In genomic region chr20:54475334-54476287, GRCh38 we compare ENCODE assay signal across 9 cellular contexts. TPM values are rescaled to one million over a fixed set of nuclear protein-coding genes. Genes with fewer than 3 reads are reported as not detected.
DNase-seq lines count a peak whose midpoint lies in the region; ATAC-seq, FAIRE-seq and TF ChIP-seq lines count a peak whose summit lies in the region.
"Had no signal": no experiment of that assay in that cellular context is flagged by ENCODE, and none has a peak within 500 bp of the region (broad histone marks: within the 10 kb centered on the region; RNA-seq: fewer than 3 reads in every experiment).

TSS of gene DOK5 (plus strand) at chr20:54475593. CDS start at chr20:54475947, 354 bp downstream.

- POLR2A ChIA-PET in A549 (lab: Yijun Ruan, JAX) (no interaction called here), Panc1 (lab: Charles Lee) (no interaction called here)

- H3K27ac Mint-ChIP-seq in nephron, result peak within 1 kb of the TSS in 2 of 3 experiments; percentile 9 to 50

- H3K4me3 ChIP-seq in A549 (peak within 1 kb of the TSS; percentile 50), Panc1 (ENCODE audit: low read depth in 2 of 2, low read length in 2 of 2) (peak within 1 kb of the TSS; percentile 43 to 50)
- H3K4me3 ChIP-seq: PC-9 had no signal

- CTCF ChIA-PET in A549 (lab: Yijun Ruan, JAX) (interaction anchor here (1.1 kb wide), 1 partner anchor 19 kb away, joined by 3 read pairs; no protein-coding TSS in a partner anchor), Panc1 (lab: Charles Lee) (no interaction called here)

- H3K9me3 Mint-ChIP-seq in nephron, result no peaks in the 10 kb centered on the region

- TF ChIP-seq RAD21 in A549 (conservative IDR thresholded peaks at IDR 0.05 in 1 of 2, IDR thresholded peaks at IDR 0.05 in 1 of 2), result no peak

- H3K9me3 ChIP-seq in A549 (no peaks in the 10 kb centered on the region), Panc1 (ENCODE audit: control insufficient read depth, insufficient read depth, low read depth, low read length) (no peaks in the 10 kb centered on the region)

- TF ChIP-seq EP300 in A549 (IDR thresholded peaks at IDR 0.05), result no peak

- H3K4me2 ChIP-seq in A549, result peak within 1 kb of the TSS; percentile 94
- H3K4me2 ChIP-seq: PC-9 had no signal

- in situ Hi-C loops in Panc1 (cut with HindIII; ENCODE audit: low pct_unique_long_range_greater_than_20kb, low sequenced_read_pairs), result no loop called here

- ATAC-seq in A549 (peak; percentile 53 to 71; a peak in 5 of 6 replicates), Panc1 (peak; percentile 77), GM21390 (IDR thresholded peaks at IDR 0.05; ENCODE audit: unreplicated experiment) (no peak), GM18861 (IDR thresholded peaks at IDR 0.05; ENCODE audit: unreplicated experiment) (no peak), GM18517 (IDR thresholded peaks at IDR 0.05; ENCODE audit: unreplicated experiment) (no peak)

- peaks cover 29% of the 10 kb centered on the region for H3K27me3 Mint-ChIP-seq in nephron (ENCODE audit: low read depth)

- no peak for TF ChIP-seq POLR2A in A549 (IDR thresholded peaks at IDR 0.05; ENCODE audit: low read length)

- 4% methylated on average over 32 of the region's 75 CpGs for WGBS in A549 (ENCODE audit: missing lambda C conversion rate)

- no peak within 1 kb of the TSS for H3K27ac ChIP-seq in A549
- no peak within 1 kb of the TSS for H3K27ac ChIP-seq in Panc1 (ENCODE audit: low read length)
- H3K27ac ChIP-seq: PC-9 had no signal

- intact Hi-C loops in Panc1 (cut with micrococcal nuclease; ENCODE audit: unreplicated experiment), result no loop called here

- H3K4me1 ChIP-seq in A549 (peaks cover 6% of the 10 kb centered on the region; the same call in 1 of the 3 replicates), Panc1 (ENCODE audit: control insufficient read depth, insufficient read depth, low read length) (peaks cover 4% of the 10 kb centered on the region; the same call in 1 of the 2 replicates)

- BruUV-seq in Panc1 (replicated peaks; lab: Mats Ljungman, UMichigan), result no TSS peak

- H3K4me3 Mint-ChIP-seq in nephron, result peak within 1 kb of the TSS; percentile 90 to 94 (median 91)

- no peaks in the 10 kb centered on the region for H3K36me3 ChIP-seq in Panc1 (ENCODE audit: control insufficient read depth, insufficient read depth, low read length)

- no peaks in the 10 kb centered on the region for H3K36me3 Mint-ChIP-seq in nephron (ENCODE audit: low read depth)

- FAIRE-seq in A549 (lab: Jason Lieb, UNC), result no peak

- H3K27me3 ChIP-seq in Panc1 (ENCODE audit: control insufficient read depth, insufficient read depth, low read length), result peaks cover 27% of the 10 kb centered on the region

- DNase-seq in A549 (ENCODE audit: low read depth in 1 of 2, low spot score in 1 of 2) (no peak), Panc1 (ENCODE audit: low read depth, low spot score) (no peak), fibroblast of the conjunctiva (ENCODE audit: low read depth) (peak; percentile 29), NCI-H748 treated with DMSO at 0.1 percent for 48 hours (lab: John Stamatoyannopoulos, UW) (no peak)
- DNase-seq: PC-9 had no signal

- peaks cover 25% of the 10 kb centered on the region for H3K4me1 Mint-ChIP-seq in nephron

- no peak for TF ChIP-seq CTCF in A549 (IDR thresholded peaks at IDR 0.05)
- no peak for TF ChIP-seq CTCF in Panc1 (IDR thresholded peaks at IDR 0.05)
- no peak for TF ChIP-seq CTCF in nephron (IDR thresholded peaks at IDR 0.05; ENCODE audit: unreplicated experiment in 3 of 3)

TF ChIP-seq in A549, 52 proteins besides CTCF, POLR2A, EP300 and RAD21:
- TF ChIP-seq JUNB (IDR thresholded peaks at IDR 0.05), result no peak
- TF ChIP-seq RNF2 (IDR thresholded peaks at IDR 0.05; ENCODE audit: borderline replicate concordance, low read depth), result no peak
- peak; percentile 68; the same call in 1 of the 2 replicates for TF ChIP-seq HDAC2 (IDR thresholded peaks at IDR 0.05)
- TF ChIP-seq NR3C1 (IDR thresholded peaks at IDR 0.05), result no peak
- TF ChIP-seq NFE2L2 (conservative IDR thresholded peaks at IDR 0.05; ENCODE audit: low read length), result no peak
- no peak for TF ChIP-seq USF2 (IDR thresholded peaks at IDR 0.05)
- TF ChIP-seq EHF (CRISPR knock-in tag; IDR thresholded peaks at IDR 0.05), result no peak
- TF ChIP-seq FOSL2 (IDR thresholded peaks at IDR 0.05), result no peak
- no peak for TF ChIP-seq FOSL2 (CRISPR knock-in tag; IDR thresholded peaks at IDR 0.05)
- no peak for TF ChIP-seq FOXS1 (CRISPR knock-in tag; IDR thresholded peaks at IDR 0.05)

RNA-seq across cellular contexts. Expression of gene DOK5, which starts in this region (rescaled TPM):
- polyA plus RNA-seq in A549 (2011; rRNA removed) (not detected in 2 replicates), A549 (2017; fragmentation: RNase III; extraction: RNeasy Plus Mini Kit Qiagen cat#74134 plus additional on column Dnase treatment) (not detected in 3 replicates)
- not detected in 2 replicates for polyA plus RNA-seq in A549 (2012; cell fraction: cytosol; rRNA removed)
- polyA plus RNA-seq in A549 (2012; cell fraction: nucleus; rRNA removed), result not detected in 2 replicates
- not detected in 2 replicates for polyA minus RNA-seq in A549 (2011; rRNA and poly(A)+ RNA removed)
- 0.18 TPM for total RNA-seq in Panc1 (2021; ENCODE audit: unreplicated experiment)
- polyA plus RNA-seq in Panc1 (2012; ENCODE audit: insufficient read length), result not detected
- total RNA-seq: PC-9 had no signal

Comparison
In these comparisons a context has a peak if more than half of its experiments do, and no peak if none do; other contexts are left out.
1. Peak in ATAC-seq, H3K4me3 ChIP-seq and H3K4me2 ChIP-seq in A549; RNA of the gene not detected or under 1 TPM.
2. Peak in ATAC-seq and H3K4me3 ChIP-seq in Panc1; RNA of the gene not detected or under 1 TPM.